Comparison of ENCODE assay signal across 1 cellular context in genomic region chr1:48109390-48110009, GRCh38.
TF ChIP-seq lines count a peak whose summit lies in the region.

No MANE protein-coding gene starts in this region.

TF ChIP-seq in K562, 482 proteins besides CTCF, POLR2A, EP300 and RAD21 (continued from another document):
- TF ChIP-seq SFPQ (IDR thresholded peaks at IDR 0.05; ENCODE audit: low read depth, low read length) (no peak), SMC3 (conservative IDR thresholded peaks at IDR 0.05; ENCODE audit: insufficient read depth, low read depth, low read length) (peak; percentile 60), MEF2A (IDR thresholded peaks at IDR 0.05; ENCODE audit: control insufficient read depth, low read depth, low read length) (no peak), ZNF445 (CRISPR knock-in tag; IDR thresholded peaks at IDR 0.05; ENCODE audit: low read depth) (no peak)
